In the genomic region with DNA sequence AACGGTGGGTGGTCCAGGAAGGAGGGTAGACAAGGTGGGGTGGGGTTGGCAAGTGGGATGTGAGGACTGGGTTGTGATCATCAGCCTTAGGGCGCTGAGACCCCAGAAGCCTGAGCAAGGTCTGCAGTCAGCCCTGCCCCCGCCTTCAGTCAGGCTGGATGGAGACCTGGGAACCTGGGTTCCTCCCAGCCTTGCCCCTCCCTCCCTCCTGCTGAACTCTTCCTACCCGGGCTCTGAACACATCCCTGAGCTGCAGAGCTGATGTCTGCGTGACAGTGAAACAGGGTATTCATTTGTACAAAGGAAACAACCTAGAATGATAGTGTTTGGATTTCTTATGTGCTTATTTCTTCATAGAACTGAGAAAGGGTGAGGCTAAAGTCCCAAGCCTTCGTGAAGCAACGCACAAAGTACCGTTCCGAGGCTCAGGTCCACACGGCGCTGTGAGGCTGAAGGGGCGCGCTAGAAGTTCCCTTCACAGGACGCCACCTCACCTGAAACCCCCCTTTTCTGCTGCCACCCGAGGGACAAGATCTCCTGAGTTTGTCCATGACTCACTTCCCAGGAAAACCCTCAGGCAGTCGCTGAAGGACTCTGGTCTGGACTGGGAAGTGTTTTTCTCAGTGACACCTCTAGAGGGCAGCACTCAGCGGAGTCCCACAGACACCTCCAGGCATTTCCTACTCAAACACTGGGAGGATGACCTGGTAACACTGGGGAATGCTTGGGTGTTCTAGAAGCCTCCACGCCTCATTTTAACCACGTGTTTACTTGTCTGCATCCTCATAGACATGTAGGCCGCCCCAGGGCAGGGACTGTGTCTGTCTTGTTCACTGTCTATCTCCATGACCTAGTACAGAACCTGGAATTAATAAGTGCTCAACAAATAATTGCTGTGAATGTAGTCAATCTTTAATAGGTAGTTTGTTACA, we compare ENCODE assay signal across 8 cellular contexts. TPM values are rescaled to one million over a fixed set of nuclear protein-coding genes. Genes with fewer than 3 reads are reported as not detected.
A peak's percentile ranks its signal among the peaks of the same experiment; 100 is the strongest.
DNase-seq lines count a peak whose midpoint lies in the region; ATAC-seq and TF ChIP-seq lines count a peak whose summit lies in the region.

No MANE protein-coding gene starts in this region.

- H3K27me3 ChIP-seq in OCI-LY3 (ENCODE audit: low read depth, low read length) = peaks cover 16% of the 10 kb centered on the region
- no peaks in the 10 kb centered on the region for H3K27me3 ChIP-seq in aorta (ENCODE audit: control insufficient read depth in 1 of 2, insufficient read depth in 2 of 2, low read length in 1 of 2)

- H3K9me3 ChIP-seq in OCI-LY3 (ENCODE audit: insufficient read depth, low read length) (no peaks in the 10 kb centered on the region), aorta (ENCODE audit: control insufficient read depth, low read length) (no peaks in the 10 kb centered on the region)

- H3K4me3 ChIP-seq in AG09309 (ENCODE audit: control insufficient read depth, low read depth, low read length) = no peak overlapping the region
- H3K4me3 ChIP-seq in OCI-LY3 (ENCODE audit: low read length) = no peak overlapping the region
- H3K4me3 ChIP-seq in aorta (ENCODE audit: low read length in 2 of 2) = no peak overlapping the region

- no peak overlapping the region for H2AFZ ChIP-seq in OCI-LY3 (ENCODE audit: low read depth, low read length)

- no peaks in the 10 kb centered on the region for H4K20me1 ChIP-seq in OCI-LY3 (ENCODE audit: insufficient read depth, low read length)

- H3K4me1 ChIP-seq in OCI-LY3 (ENCODE audit: low read length) (no peaks in the 10 kb centered on the region), aorta (ENCODE audit: control insufficient read depth in 1 of 2, insufficient read depth in 2 of 2, low read length in 2 of 2) (no peaks in the 10 kb centered on the region)

- no peak overlapping the region for H3K27ac ChIP-seq in OCI-LY3 (ENCODE audit: low read length)
- H3K27ac ChIP-seq in aorta (ENCODE audit: low read depth in 1 of 2, low read length in 2 of 2) = no peak overlapping the region

- peak; percentile 89 for ATAC-seq in GM18511 (IDR thresholded peaks at IDR 0.05; ENCODE audit: unreplicated experiment)
- peak; percentile 63 for ATAC-seq in HG03280 (IDR thresholded peaks at IDR 0.05; ENCODE audit: unreplicated experiment)
- ATAC-seq in omental fat pad (ENCODE audit: low FRiP score) = no peak
- peak; percentile 66 for ATAC-seq in aorta (ENCODE audit: low FRiP score)

- DNase-seq in AG09309 (ENCODE audit: low read depth) (no peak), activated T-cell treated with anti-CD3 and anti-CD28 coated beads for 4 hours (peak; percentile 32), fibroblast of peridontal ligament (ENCODE audit: extremely low read depth) (peak; percentile 56), omental fat pad (ENCODE audit: low spot score) (peak; percentile 22), aorta (peak in 1 of 2 donors; percentile 52)

- H3K4me2 ChIP-seq in OCI-LY3 (ENCODE audit: low read length) = no peak overlapping the region

- intact Hi-C loops in aorta (cut with DNase I) = no loop called here

- no peak overlapping the region for H3K9ac ChIP-seq in OCI-LY3 (ENCODE audit: low read length)

- 63 to 64% methylated on average over 20 of the region's 20 CpGs for WGBS in aorta, 2 donors

- TF ChIP-seq CTCF in AG09309 (IDR thresholded peaks at IDR 0.05; ENCODE audit: control insufficient read depth, insufficient read depth, low read depth, low read length, missing control alignments) (peak; percentile 79), OCI-LY3 (IDR thresholded peaks at IDR 0.05; ENCODE audit: low read depth, low read length) (peak; percentile 86), omental fat pad (IDR thresholded peaks at IDR 0.05) (no peak)

- H3K36me3 ChIP-seq in OCI-LY3 (replicated peaks; ENCODE audit: low read depth, low read length) (no peaks in the 10 kb centered on the region), aorta (ENCODE audit: control insufficient read depth in 1 of 2, insufficient read depth in 2 of 2, low read length in 1 of 2) (no peaks in the 10 kb centered on the region)

- H3K79me2 ChIP-seq in OCI-LY3 (ENCODE audit: low read length) = no peaks in the 10 kb centered on the region

RNA-seq across cellular contexts. Expression of gene GSTA5, which starts 1.2 kb away (rescaled TPM):
- total RNA-seq in omental fat pad (not detected), aorta (not detected)
- polyA plus RNA-seq in aorta = not detected

RNA-seq across cellular contexts. Expression of gene GSTA1, which starts 35.8 kb away (rescaled TPM):
- not detected for total RNA-seq in omental fat pad
- 1 to 10 TPM in 1 of 2 donors, not detected in 1; 1.7 TPM for total RNA-seq in aorta
- polyA plus RNA-seq in aorta = 100 to 1,000 TPM in 1 of 2 donors, not detected in 1; 248 TPM

Comparison
In these comparisons a context has a peak if more than half of its experiments do, and no peak if none do; other contexts are left out.
1. CTCF ChIP-seq: peak in AG09309 (single experiment) and OCI-LY3 (single experiment); none in omental fat pad (0 of 3).